In genomic region chr3:188061133-188061532, GRCh38 we compare ENCODE assay signal across 9 cellular contexts.
DNase-seq lines count a peak whose midpoint lies in the region; ATAC-seq and TF ChIP-seq lines count a peak whose summit lies in the region.
"Had no signal": no experiment of that assay in that cellular context is flagged by ENCODE, and none has a peak within 500 bp of the region (broad histone marks: within the 10 kb centered on the region; RNA-seq: fewer than 3 reads in every experiment).

No MANE protein-coding gene starts in this region.

- peak overlapping the region; percentile 42 to 47 for H3K27ac ChIP-seq in prostate gland
- no peak overlapping the region for H3K27ac ChIP-seq in ovary
- H3K27ac ChIP-seq: thoracic aorta had no signal

- H3K36me3 ChIP-seq in prostate gland, result no peaks in the 10 kb centered on the region
- no peaks in the 10 kb centered on the region for H3K36me3 ChIP-seq in ovary
- H3K36me3 ChIP-seq: thoracic aorta had no signal

- TF ChIP-seq EP300 in ovary (IDR thresholded peaks at IDR 0.05), result no peak

- ATAC-seq in HG02885 (IDR thresholded peaks at IDR 0.05; ENCODE audit: poor library complexity, unreplicated experiment), result no peak

- TF ChIP-seq POLR2A in prostate gland (IDR thresholded peaks at IDR 0.05) (no peak), ovary (IDR thresholded peaks at IDR 0.05) (no peak)

- no peaks in the 10 kb centered on the region for H3K4me1 ChIP-seq in prostate gland (replicated peaks)
- no peaks in the 10 kb centered on the region for H3K4me1 ChIP-seq in ovary (ENCODE audit: insufficient read depth)

- 7% methylated on average over 2 of the region's 2 CpGs for WGBS in prostate gland
- 48 to 64% (median 64%) methylated on average over 2 of the region's 2 CpGs for WGBS in ovary, 3 donors

- no peaks in the 10 kb centered on the region for H3K27me3 Mint-ChIP-seq in T-helper 1 cell treated with Interleukin-12 subunit alpha and Interleukin-12 subunit beta and Interleukin-4 antibody, amounts not matched to agents 30 μg/mL and 1 μg/mL, for 36 hours (ENCODE audit: low read depth)

- H3K9me3 Mint-ChIP-seq in T-helper 1 cell treated with Interleukin-12 subunit alpha and Interleukin-12 subunit beta and Interleukin-4 antibody, amounts not matched to agents 30 μg/mL and 1 μg/mL, for 36 hours, result no peaks in the 10 kb centered on the region

- in situ Hi-C loops in astrocyte of the spinal cord (cut with HindIII; ENCODE audit: low sequenced_read_pairs), result no loop called here

- no peaks in the 10 kb centered on the region for H3K9me3 ChIP-seq in prostate gland
- H3K9me3 ChIP-seq in ovary, result no peaks in the 10 kb centered on the region
- H3K9me3 ChIP-seq: thoracic aorta had no signal

- DNase-seq in SHP77 (lab: John Stamatoyannopoulos, UW) (peak; percentile 5 to 28), SHP77 treated with DMSO at 0.1 percent for 48 hours (lab: John Stamatoyannopoulos, UW) (no peak), astrocyte of the spinal cord (ENCODE audit: low read depth, low spot score) (peak; percentile 53), prostate gland (ENCODE audit: low spot score) (peak; percentile 70), cerebellar cortex (ENCODE audit: low spot score) (no peak), ovary (no peak)

- no peak overlapping the region for H3K4me3 ChIP-seq in astrocyte of the spinal cord (ENCODE audit: low read depth, low read length)
- no peak overlapping the region for H3K4me3 ChIP-seq in prostate gland
- no peak overlapping the region for H3K4me3 ChIP-seq in ovary
- H3K4me3 ChIP-seq: thoracic aorta had no signal

- H3K27me3 ChIP-seq in prostate gland (replicated peaks; ENCODE audit: insufficient read depth), result no peaks in the 10 kb centered on the region
- H3K27me3 ChIP-seq in ovary, result no peaks in the 10 kb centered on the region

- peaks cover 2% of the 10 kb centered on the region for H3K36me3 Mint-ChIP-seq in T-helper 1 cell treated with Interleukin-12 subunit alpha and Interleukin-12 subunit beta and Interleukin-4 antibody, amounts not matched to agents 30 μg/mL and 1 μg/mL, for 36 hours (ENCODE audit: low read depth)

- H3K4me1 Mint-ChIP-seq in T-helper 1 cell treated with Interleukin-12 subunit alpha and Interleukin-12 subunit beta and Interleukin-4 antibody, amounts not matched to agents 30 μg/mL and 1 μg/mL, for 36 hours (ENCODE audit: low read depth), result peaks cover 21% of the 10 kb centered on the region

- peak overlapping the region; percentile 74 for H3K27ac Mint-ChIP-seq in T-helper 1 cell treated with Interleukin-12 subunit alpha and Interleukin-12 subunit beta and Interleukin-4 antibody, amounts not matched to agents 30 μg/mL and 1 μg/mL, for 36 hours

- TF ChIP-seq CTCF in astrocyte of the spinal cord (IDR thresholded peaks at IDR 0.05; ENCODE audit: low read depth, low read length) (no peak), prostate gland (IDR thresholded peaks at IDR 0.05) (no peak), ovary (IDR thresholded peaks at IDR 0.05) (no peak)

- peak overlapping the region; percentile 6 for H3K4me3 Mint-ChIP-seq in T-helper 1 cell treated with Interleukin-12 subunit alpha and Interleukin-12 subunit beta and Interleukin-4 antibody, amounts not matched to agents 30 μg/mL and 1 μg/mL, for 36 hours

- intact Hi-C loops in prostate gland (cut with DNase I) (no loop called here), ovary (cut with DNase I) (no loop called here)

Comparison
In these comparisons a context has a peak if more than half of its experiments do, and no peak if none do; other contexts are left out.
1. DNase-seq: peak in SHP77 (2 of 2), astrocyte of the spinal cord (single experiment) and prostate gland (single experiment); none in SHP77 treated with DMSO at 0.1 percent for 48 hours (single experiment), cerebellar cortex (single experiment) and ovary (0 of 5).
2. H3K27ac ChIP-seq: peak in prostate gland (2 of 2); none in ovary (0 of 2).